In genomic region chr9:110311978-110312377, GRCh38 we compare ENCODE assay signal across 2 cellular contexts. TPM values are rescaled to one million over a fixed set of nuclear protein-coding genes. Genes with fewer than 3 reads are reported as not detected.
"Had no signal": no experiment of that assay in that cellular context is flagged by ENCODE, and none has a peak within 500 bp of the region (broad histone marks: within the 10 kb centered on the region; RNA-seq: fewer than 3 reads in every experiment).

No MANE protein-coding gene starts in this region.

RNA-seq across cellular contexts. Expression of gene TXNDC8, which starts 25.7 kb away (rescaled TPM):
- total RNA-seq: G401, GM12878 had no signal
- polyA plus RNA-seq: GM12878 had no signal
